In the genomic region with DNA sequence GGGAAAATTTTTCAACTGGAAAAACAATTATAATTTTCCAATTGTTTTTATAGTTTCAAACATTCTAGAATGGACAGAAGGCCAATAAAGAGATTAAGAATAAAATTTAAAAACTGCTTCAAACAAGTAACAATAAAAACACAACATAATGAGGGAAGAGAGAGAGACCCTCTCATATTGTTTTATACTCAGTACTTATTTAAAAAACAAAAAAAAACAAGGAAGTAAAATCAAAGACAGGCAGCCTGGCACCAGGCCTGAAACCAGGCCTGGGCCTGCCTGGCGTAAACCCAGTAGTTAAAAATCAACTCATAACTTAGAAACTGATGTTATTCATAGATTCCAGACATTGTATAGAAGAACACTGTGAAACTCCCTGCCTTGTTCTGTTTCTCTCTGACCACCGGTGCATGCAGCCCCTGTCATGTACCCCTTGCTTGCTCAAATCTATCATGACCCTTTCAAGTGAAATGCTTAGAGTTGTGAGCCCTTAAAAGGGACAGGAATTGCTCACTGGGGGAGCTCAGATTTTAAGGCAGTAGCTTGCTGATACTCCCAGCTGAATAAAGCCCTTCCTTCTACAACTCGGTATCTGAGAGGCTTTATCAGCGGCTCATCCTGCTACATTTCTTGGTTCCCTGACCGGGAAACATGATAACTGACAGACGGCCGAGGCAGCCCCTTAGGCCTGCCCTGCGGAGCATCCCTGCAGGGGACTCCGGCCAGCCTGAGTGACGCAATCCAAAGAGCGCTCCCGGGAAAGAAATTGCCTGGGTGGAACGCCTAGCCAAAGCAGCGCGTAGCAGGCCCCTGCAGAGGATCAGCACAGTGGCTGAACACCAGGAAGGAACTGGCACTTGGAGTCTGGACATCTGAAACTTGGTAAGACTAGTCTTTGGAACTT, we compare ENCODE assay signal across 1 cellular context.
A peak's percentile ranks its signal among the peaks of the same experiment; 100 is the strongest.
TF ChIP-seq lines count a peak whose summit lies in the region.

No MANE protein-coding gene starts in this region.

TF ChIP-seq in H1, 55 proteins besides CTCF, POLR2A, EP300 and RAD21:
- peak; percentile 80 for TF ChIP-seq CEBPB (IDR thresholded peaks at IDR 0.05; ENCODE audit: low read depth, low read length)
